ENCODE assay signal across 8 cellular contexts in genomic region chr11:72224587-72225410, GRCh38. TPM values are rescaled to one million over a fixed set of nuclear protein-coding genes. Genes with fewer than 3 reads are reported as not detected.
DNase-seq lines count a peak whose midpoint lies in the region; ATAC-seq and TF ChIP-seq lines count a peak whose summit lies in the region.

Gene INPPL1, plus strand, starts transcription at chr11:72224767. Its CDS starts 218 bp downstream, at chr11:72224985.

- H3K9me3 Mint-ChIP-seq in glutamatergic neuron (ENCODE audit: unreplicated experiment) (peaks cover 5% of the 10 kb centered on the region), osteocyte (ENCODE audit: unreplicated experiment) (no peaks in the 10 kb centered on the region)

- H3K36me3 Mint-ChIP-seq in glutamatergic neuron (ENCODE audit: unreplicated experiment): no peaks in the 10 kb centered on the region
- peaks cover 6% of the 10 kb centered on the region for H3K36me3 Mint-ChIP-seq in osteocyte (ENCODE audit: unreplicated experiment)

- TF ChIP-seq CTCF in glutamatergic neuron (IDR thresholded peaks at IDR 0.05; ENCODE audit: partially characterized antibody, unreplicated experiment): no peak
- no peak for TF ChIP-seq CTCF in osteocyte (IDR thresholded peaks at IDR 0.05)

- no peak for ATAC-seq in HG02981 (IDR thresholded peaks at IDR 0.05; ENCODE audit: unreplicated experiment)

- H3K4me1 Mint-ChIP-seq in glutamatergic neuron (ENCODE audit: low read depth, unreplicated experiment) (peaks cover 9% of the 10 kb centered on the region), osteocyte (ENCODE audit: unreplicated experiment) (peaks cover 50% of the 10 kb centered on the region)

- H3K27me3 Mint-ChIP-seq in glutamatergic neuron (ENCODE audit: unreplicated experiment) (peaks cover 9% of the 10 kb centered on the region), osteocyte (ENCODE audit: unreplicated experiment) (no peaks in the 10 kb centered on the region)

- H3K4me3 Mint-ChIP-seq in glutamatergic neuron (ENCODE audit: unreplicated experiment) (peak within 1 kb of the TSS; percentile 89), osteocyte (ENCODE audit: unreplicated experiment) (peak within 1 kb of the TSS; percentile 95)

- no peak within 1 kb of the TSS for H3K27ac Mint-ChIP-seq in glutamatergic neuron (ENCODE audit: unreplicated experiment)
- H3K27ac Mint-ChIP-seq in osteocyte (ENCODE audit: unreplicated experiment): peak within 1 kb of the TSS; percentile 97

- DNase-seq in GM03348 (ENCODE audit: low spot score) (peak; percentile 69), NAMALWA (ENCODE audit: low spot score) (peak; percentile 49), glutamatergic neuron (peak; percentile 41), osteocyte (ENCODE audit: extremely low spot score, unreplicated experiment) (peak; percentile 86), SK-N-DZ (ENCODE audit: low spot score) (no peak), Kasumi-1 (lab: John Stamatoyannopoulos, UW) (no peak)
- DNase-seq in activated naive CD4-positive, alpha-beta T cell treated with anti-CD3 and anti-CD28 coated beads, Interleukin-2, amount 50 U/mL, for 16 hours: peak; percentile 58

RNA-seq across cellular contexts. Expression of gene INPPL1, which starts in this region (rescaled TPM):
- 62.8 TPM for total RNA-seq in glutamatergic neuron (ENCODE audit: unreplicated experiment)
- 259 and 289 TPM in 2 replicates for total RNA-seq in osteocyte
- 17.5 and 22.8 TPM in 2 replicates for polyA plus RNA-seq in SK-N-DZ (2014; cell fraction: cytosol; rRNA removed)
- 91.0 and 116 TPM in 2 replicates for polyA plus RNA-seq in SK-N-DZ (2014; cell fraction: nucleus; rRNA removed)

Comparison
In these comparisons a context has a peak if more than half of its experiments do, and no peak if none do; other contexts are left out.
1. DNase-seq: peak in GM03348 (single experiment), NAMALWA (single experiment), activated naive CD4-positive, alpha-beta T cell treated with anti-CD3 and anti-CD28 coated beads, Interleukin-2, amount 50 U/mL, for 16 hours (single experiment), glutamatergic neuron (single experiment) and osteocyte (single experiment); none in SK-N-DZ (single experiment) and Kasumi-1 (0 of 2).